ENCODE assay signal across 1 cellular context in the genomic region with DNA sequence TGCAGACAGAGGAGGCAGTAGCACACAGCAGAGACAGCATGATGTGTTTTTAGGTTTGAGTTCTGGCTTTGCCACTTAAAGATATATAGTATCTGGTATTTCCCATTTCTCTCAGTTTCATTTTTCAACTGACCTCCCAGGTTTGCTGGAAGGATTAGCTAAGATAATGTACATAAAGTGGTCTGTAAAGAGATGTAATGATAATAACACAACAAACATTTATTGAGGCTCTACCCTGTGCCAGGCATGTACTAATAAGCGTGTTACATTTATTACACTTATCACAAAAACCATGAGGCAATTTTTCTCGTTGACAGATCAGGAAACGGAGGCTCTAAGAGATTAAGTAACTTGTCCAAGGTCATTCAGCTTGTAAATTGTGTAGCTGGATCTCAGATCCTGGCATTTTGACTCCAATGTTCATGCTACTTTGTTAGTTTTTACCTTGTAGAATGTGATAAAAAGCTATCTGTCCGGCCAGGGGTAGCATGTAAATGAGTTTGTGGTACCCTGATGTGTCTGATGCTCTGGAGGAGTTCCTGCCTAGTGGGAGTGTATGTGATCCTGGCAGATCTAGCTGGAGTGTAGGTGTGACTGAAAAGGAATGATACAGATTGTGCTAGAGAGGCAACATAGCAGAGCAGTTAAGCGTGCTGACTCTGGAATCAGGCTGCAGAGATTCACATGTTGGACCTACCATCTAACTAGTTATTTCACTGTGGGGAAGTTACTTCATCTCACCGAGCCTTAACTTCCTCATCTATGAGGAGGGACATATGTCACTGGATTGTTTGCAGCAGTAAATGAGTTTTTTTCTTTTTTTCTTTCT.
TF ChIP-seq lines count a peak whose summit lies in the region.

No MANE protein-coding gene starts in this region.

TF ChIP-seq in SK-N-SH, 30 proteins besides CTCF, POLR2A, EP300 and RAD21:
- TF ChIP-seq RFX5 (IDR thresholded peaks at IDR 0.05; ENCODE audit: low read length): no peak
- TF ChIP-seq, protein P1, sequence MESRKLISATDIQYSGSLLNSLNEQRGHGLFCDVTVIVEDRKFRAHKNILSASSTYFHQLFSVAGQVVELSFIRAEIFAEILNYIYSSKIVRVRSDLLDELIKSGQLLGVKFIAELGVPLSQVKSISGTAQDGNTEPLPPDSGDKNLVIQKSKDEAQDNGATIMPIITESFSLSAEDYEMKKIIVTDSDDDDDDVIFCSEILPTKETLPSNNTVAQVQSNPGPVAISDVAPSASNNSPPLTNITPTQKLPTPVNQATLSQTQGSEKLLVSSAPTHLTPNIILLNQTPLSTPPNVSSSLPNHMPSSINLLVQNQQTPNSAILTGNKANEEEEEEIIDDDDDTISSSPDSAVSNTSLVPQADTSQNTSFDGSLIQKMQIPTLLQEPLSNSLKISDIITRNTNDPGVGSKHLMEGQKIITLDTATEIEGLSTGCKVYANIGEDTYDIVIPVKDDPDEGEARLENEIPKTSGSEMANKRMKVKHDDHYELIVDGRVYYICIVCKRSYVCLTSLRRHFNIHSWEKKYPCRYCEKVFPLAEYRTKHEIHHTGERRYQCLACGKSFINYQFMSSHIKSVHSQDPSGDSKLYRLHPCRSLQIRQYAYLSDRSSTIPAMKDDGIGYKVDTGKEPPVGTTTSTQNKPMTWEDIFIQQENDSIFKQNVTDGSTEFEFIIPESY (IDR thresholded peaks at IDR 0.05; ENCODE audit: borderline replicate concordance, low read depth): no peak
- TF ChIP-seq NFIC (IDR thresholded peaks at IDR 0.05; ENCODE audit: borderline replicate concordance): no peak
- TF ChIP-seq, protein P2, sequence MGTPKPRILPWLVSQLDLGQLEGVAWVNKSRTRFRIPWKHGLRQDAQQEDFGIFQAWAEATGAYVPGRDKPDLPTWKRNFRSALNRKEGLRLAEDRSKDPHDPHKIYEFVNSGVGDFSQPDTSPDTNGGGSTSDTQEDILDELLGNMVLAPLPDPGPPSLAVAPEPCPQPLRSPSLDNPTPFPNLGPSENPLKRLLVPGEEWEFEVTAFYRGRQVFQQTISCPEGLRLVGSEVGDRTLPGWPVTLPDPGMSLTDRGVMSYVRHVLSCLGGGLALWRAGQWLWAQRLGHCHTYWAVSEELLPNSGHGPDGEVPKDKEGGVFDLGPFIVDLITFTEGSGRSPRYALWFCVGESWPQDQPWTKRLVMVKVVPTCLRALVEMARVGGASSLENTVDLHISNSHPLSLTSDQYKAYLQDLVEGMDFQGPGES (IDR thresholded peaks at IDR 0.05; ENCODE audit: low read depth, low read length): no peak
